In the genomic region with DNA sequence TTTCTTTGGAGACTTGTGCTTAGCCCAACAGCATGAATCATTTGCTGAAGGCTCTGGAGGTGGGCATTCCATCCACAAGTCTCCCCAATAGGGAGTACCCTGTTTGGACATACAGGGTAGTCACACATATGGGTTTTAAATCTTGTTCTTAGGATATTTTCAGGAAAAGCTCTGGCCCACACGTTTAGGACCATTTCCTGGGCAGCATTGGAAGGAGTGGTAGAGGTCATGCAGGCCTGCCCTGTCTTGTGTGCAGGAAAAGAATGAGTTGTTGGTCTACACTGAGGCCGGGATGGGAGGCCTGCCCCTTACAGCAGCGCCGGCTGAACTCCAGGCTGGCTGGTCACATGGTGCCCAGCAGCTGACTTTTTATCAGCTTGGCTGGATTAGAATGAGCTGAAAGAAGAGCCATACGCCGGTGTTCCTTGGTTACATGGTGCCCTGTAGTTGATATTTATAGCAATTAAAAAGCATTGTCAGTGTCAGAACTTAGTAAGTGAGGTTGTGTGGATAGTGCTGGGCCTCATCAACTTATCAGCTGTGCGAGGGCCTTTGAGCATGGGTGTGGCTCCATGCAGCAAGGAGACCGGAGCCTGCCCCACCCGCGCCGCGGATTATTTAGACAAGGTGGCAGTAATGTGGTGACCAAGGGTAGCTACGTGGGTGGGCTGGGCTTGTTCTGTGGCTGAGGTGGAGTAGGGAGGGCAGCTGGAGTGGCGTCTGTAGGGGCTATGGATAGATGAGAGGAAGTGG, we compare ENCODE assay signal across 1 cellular context.
TF ChIP-seq lines count a peak whose summit lies in the region.

No MANE protein-coding gene starts in this region.

TF ChIP-seq in H1, 55 proteins besides CTCF, POLR2A, EP300 and RAD21:
- no peak for TF ChIP-seq CBX5 (IDR thresholded peaks at IDR 0.05; ENCODE audit: low read depth, low read length)
- TF ChIP-seq, protein P1, sequence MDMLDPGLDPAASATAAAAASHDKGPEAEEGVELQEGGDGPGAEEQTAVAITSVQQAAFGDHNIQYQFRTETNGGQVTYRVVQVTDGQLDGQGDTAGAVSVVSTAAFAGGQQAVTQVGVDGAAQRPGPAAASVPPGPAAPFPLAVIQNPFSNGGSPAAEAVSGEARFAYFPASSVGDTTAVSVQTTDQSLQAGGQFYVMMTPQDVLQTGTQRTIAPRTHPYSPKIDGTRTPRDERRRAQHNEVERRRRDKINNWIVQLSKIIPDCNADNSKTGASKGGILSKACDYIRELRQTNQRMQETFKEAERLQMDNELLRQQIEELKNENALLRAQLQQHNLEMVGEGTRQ (IDR thresholded peaks at IDR 0.05; ENCODE audit: low read length) = 0 out of 2 replicates have a peak, but pooled peaks have one; percentile 24
TF ChIP-seq in H1: peak in this region for 1.
